ENCODE assay signal across 11 cellular contexts in genomic region chr10:50512214-50512595, GRCh38.
DNase-seq lines count a peak whose midpoint lies in the region; ATAC-seq and TF ChIP-seq lines count a peak whose summit lies in the region.
"Had no signal": no experiment of that assay in that cellular context is flagged by ENCODE, and none has a peak within 500 bp of the region (broad histone marks: within the 10 kb centered on the region; RNA-seq: fewer than 3 reads in every experiment).

No MANE protein-coding gene starts in this region.

- H3K9me2 ChIP-seq in PC-9 (ENCODE audit: insufficient read depth): no peaks in the 10 kb centered on the region

- BruUV-seq in PC-9 (replicated peaks; lab: Mats Ljungman, UMichigan): no TSS peak

- no peak overlapping the region for H2AFZ ChIP-seq in PC-9
- no peak overlapping the region for H2AFZ ChIP-seq in fibroblast of lung (ENCODE audit: low read length)
- H2AFZ ChIP-seq in smooth muscle cell (ENCODE audit: low read depth): no peak overlapping the region

- peak; percentile 23 for ATAC-seq in GM21367 (IDR thresholded peaks at IDR 0.05; ENCODE audit: unreplicated experiment)

- DNase-seq in AG04450 (ENCODE audit: low read depth, low spot score) (no peak), PC-9 (no peak), fibroblast of lung (ENCODE audit: low read depth in 2 of 2) (peak; percentile 36 to 51), smooth muscle cell (lab: John Stamatoyannopoulos, UW; ENCODE audit: unreplicated experiment) (no peak), RWPE1 (ENCODE audit: low spot score) (no peak), activated gamma-delta T cell treated with Interleukin-2 at 50 U/mL for 16 hours (no peak)
- no peak for DNase-seq in activated effector memory CD4-positive, alpha-beta T cell treated with Interleukin-2 at 50 U/mL for 16 hours
- DNase-seq: NCI-H345, SIG-M5 had no signal

- TF ChIP-seq CTCF in AG04450 (IDR thresholded peaks at IDR 0.05; ENCODE audit: low read depth, low read length): no peak
- TF ChIP-seq CTCF in PC-9 (conservative IDR thresholded peaks at IDR 0.05): no peak
- no peak for TF ChIP-seq CTCF in fibroblast of lung (conservative IDR thresholded peaks at IDR 0.05 in 1 of 2, IDR thresholded peaks at IDR 0.05 in 1 of 2; ENCODE audit: low read depth in 1 of 2, low read length in 2 of 2)
- no peak for TF ChIP-seq CTCF in smooth muscle cell (IDR thresholded peaks at IDR 0.05; ENCODE audit: borderline replicate concordance, insufficient read depth, poor library complexity, severe bottlenecking)
- TF ChIP-seq CTCF in RWPE1 (conservative IDR thresholded peaks at IDR 0.05; ENCODE audit: low read depth): no peak

- POLR2A ChIA-PET in AG04450 (lab: Yijun Ruan, JAX): no interaction called here
- POLR2A ChIA-PET in PC-9 (lab: Charles Lee; ENCODE audit: unreplicated experiment): interaction anchor here (0.6 kb wide), 2 partner anchors 51 to 148 kb away, joined by 5 to 11 read pairs; no protein-coding TSS in a partner anchor
- POLR2A ChIA-PET in RWPE1 (lab: Yijun Ruan, JAX; ENCODE audit: low non-redundant PET): no interaction called here

- H3K4me2 ChIP-seq in PC-9 (peak overlapping the region; percentile 57), fibroblast of lung (ENCODE audit: extremely low read depth, insufficient read depth, low read length) (no peak overlapping the region), smooth muscle cell (no peak overlapping the region)

- no peaks in the 10 kb centered on the region for H3K9me3 ChIP-seq in AG04450 (ENCODE audit: control insufficient read depth, insufficient read depth, low read length)
- H3K9me3 ChIP-seq in PC-9 (ENCODE audit: insufficient read depth, low read depth): no peaks in the 10 kb centered on the region
- no peaks in the 10 kb centered on the region for H3K9me3 ChIP-seq in fibroblast of lung (ENCODE audit: control insufficient read depth, insufficient read depth, low read depth, low read length)
- no peaks in the 10 kb centered on the region for H3K9me3 ChIP-seq in smooth muscle cell (replicated peaks; ENCODE audit: low read depth)
- H3K9me3 ChIP-seq: ascending aorta had no signal

- H3F3A ChIP-seq in PC-9 (ENCODE audit: insufficient read depth, low read depth): peaks cover 30% of the 10 kb centered on the region
- no peaks in the 10 kb centered on the region for H3F3A ChIP-seq in smooth muscle cell (ENCODE audit: low read depth)

- no peak overlapping the region for H3K9ac ChIP-seq in fibroblast of lung (ENCODE audit: insufficient read depth, low read length)
- H3K9ac ChIP-seq in smooth muscle cell (ENCODE audit: low read depth): no peak overlapping the region

- H3K27ac ChIP-seq in AG04450 (ENCODE audit: low read depth, low read length) (peak overlapping the region; percentile 25), PC-9 (peak overlapping the region; percentile 95), fibroblast of lung (ENCODE audit: insufficient read depth, low read length) (no peak overlapping the region), smooth muscle cell (ENCODE audit: low read depth) (no peak overlapping the region), RWPE1 (no peak overlapping the region)
- H3K27ac ChIP-seq: ascending aorta had no signal

- intact Hi-C loops in PC-9 (cut with micrococcal nuclease; ENCODE audit: unreplicated experiment): loop anchor here (5.0 kb wide), 1 partner anchor 95 kb away; no protein-coding TSS in a partner anchor

- H3K27me3 ChIP-seq in AG04450 (ENCODE audit: control insufficient read depth, insufficient read depth, low read length) (no peaks in the 10 kb centered on the region), PC-9 (ENCODE audit: insufficient read depth, low read depth) (no peaks in the 10 kb centered on the region), fibroblast of lung (ENCODE audit: control insufficient read depth, insufficient read depth, low read length) (no peaks in the 10 kb centered on the region), smooth muscle cell (ENCODE audit: low read depth) (no peaks in the 10 kb centered on the region)
- H3K27me3 ChIP-seq: ascending aorta had no signal

- H3K36me3 ChIP-seq in PC-9 (ENCODE audit: low read depth): no peaks in the 10 kb centered on the region
- no peaks in the 10 kb centered on the region for H3K36me3 ChIP-seq in fibroblast of lung (ENCODE audit: control insufficient read depth, insufficient read depth, low read length)
- H3K36me3 ChIP-seq in smooth muscle cell (ENCODE audit: low read depth): no peaks in the 10 kb centered on the region
- H3K36me3 ChIP-seq: ascending aorta had no signal

- CTCF ChIA-PET in AG04450 (lab: Charles Lee) (no interaction called here), PC-9 (lab: Charles Lee) (interaction anchor here (0.6 to 0.9 kb wide), 2 partner anchors 84 to 103 kb away, joined by 4 read pairs; no protein-coding TSS in a partner anchor), RWPE1 (lab: Yijun Ruan, JAX) (no interaction called here)

- H4K20me1 ChIP-seq in PC-9 (ENCODE audit: insufficient read depth) (no peaks in the 10 kb centered on the region), fibroblast of lung (ENCODE audit: control insufficient read depth, extremely low read depth, insufficient read depth, low read length) (no peaks in the 10 kb centered on the region), smooth muscle cell (ENCODE audit: low read depth) (no peaks in the 10 kb centered on the region)

- H3K79me2 ChIP-seq in PC-9 (ENCODE audit: low read depth) (peaks cover 43% of the 10 kb centered on the region), fibroblast of lung (ENCODE audit: control insufficient read depth, insufficient read depth, low read length) (no peaks in the 10 kb centered on the region), smooth muscle cell (ENCODE audit: low read depth) (no peaks in the 10 kb centered on the region)

- H3K4me3 ChIP-seq in AG04450 (ENCODE audit: low read depth, low read length) (no peak overlapping the region), PC-9 (no peak overlapping the region; the same call in 1 of the 2 replicates), fibroblast of lung (replicated peaks in 1 of 4; ENCODE audit: control extremely low read depth in 1 of 4, insufficient read depth in 1 of 4, low read depth in 3 of 4, low read length in 4 of 4) (no peak overlapping the region), smooth muscle cell (no peak overlapping the region)
- H3K4me3 ChIP-seq: ascending aorta had no signal

- 100% methylated on average over 1 of the region's 1 CpG for WGBS in smooth muscle cell (ENCODE audit: low lambda C conversion rate)

- peaks cover 46% of the 10 kb centered on the region for H3K4me1 ChIP-seq in PC-9 (replicated peaks; ENCODE audit: insufficient read depth)
- H3K4me1 ChIP-seq in fibroblast of lung (ENCODE audit: control insufficient read depth, extremely low read depth, insufficient read depth, low read length): peaks cover 4% of the 10 kb centered on the region
- peaks cover 6% of the 10 kb centered on the region for H3K4me1 ChIP-seq in smooth muscle cell (ENCODE audit: low read depth)

Comparison
In these comparisons a context has a peak if more than half of its experiments do, and no peak if none do; other contexts are left out.
1. DNase-seq: peak in fibroblast of lung (2 of 2); none in AG04450 (single experiment), PC-9 (0 of 2), smooth muscle cell (single experiment), activated effector memory CD4-positive, alpha-beta T cell treated with Interleukin-2 at 50 U/mL for 16 hours (single experiment), RWPE1 (single experiment) and activated gamma-delta T cell treated with Interleukin-2 at 50 U/mL for 16 hours (single experiment).
2. H3K27ac ChIP-seq: peak in AG04450 (single experiment) and PC-9 (single experiment); none in fibroblast of lung (single experiment), smooth muscle cell (single experiment) and RWPE1 (single experiment).